In genomic region chr18:76953186-76953982, GRCh38 we compare ENCODE assay signal across 11 cellular contexts.
DNase-seq lines count a peak whose midpoint lies in the region; FAIRE-seq and TF ChIP-seq lines count a peak whose summit lies in the region.
"Had no signal": no experiment of that assay in that cellular context is flagged by ENCODE, and none has a peak within 500 bp of the region (broad histone marks: within the 10 kb centered on the region; RNA-seq: fewer than 3 reads in every experiment).

No MANE protein-coding gene starts in this region.

- H3K27me3 ChIP-seq in mesenchymal stem cell (ENCODE audit: control insufficient read depth in 1 of 2, insufficient read depth in 1 of 2, low read length in 2 of 2): no peaks in the 10 kb centered on the region
- H3K27me3 ChIP-seq in uterus: no peaks in the 10 kb centered on the region
- H3K27me3 ChIP-seq: hepatocyte, MG63 had no signal

- peaks cover 41 to 80% of the 10 kb centered on the region in 2 experiments for H3K36me3 ChIP-seq in mesenchymal stem cell (ENCODE audit: control insufficient read depth in 1 of 2, insufficient read depth in 2 of 2, low read depth in 1 of 2, low read length in 2 of 2)
- no peaks in the 10 kb centered on the region for H3K36me3 ChIP-seq in uterus

- H3K36me3 Mint-ChIP-seq in activated naive CD4-positive, alpha-beta T cell treated with anti-CD3 and anti-CD28 coated beads, Interleukin-2, amount 50 U/mL, for 24 hours: peaks cover 12% of the 10 kb centered on the region
- peaks cover 47% of the 10 kb centered on the region for H3K36me3 Mint-ChIP-seq in activated naive CD4-positive, alpha-beta T cell treated with anti-CD3 and anti-CD28 coated beads, Interleukin-2, amount 10 ng/mL, durations not matched to agents 7 days and 5 days

- no peaks in the 10 kb centered on the region for H3K27me3 Mint-ChIP-seq in activated naive CD4-positive, alpha-beta T cell treated with anti-CD3 and anti-CD28 coated beads, Interleukin-2, amount 50 U/mL, for 24 hours
- H3K27me3 Mint-ChIP-seq in activated naive CD4-positive, alpha-beta T cell treated with anti-CD3 and anti-CD28 coated beads, Interleukin-2, amount 10 ng/mL, durations not matched to agents 7 days and 5 days: no peaks in the 10 kb centered on the region
- H3K27me3 Mint-ChIP-seq: activated CD8-positive, alpha-beta memory T cell treated with anti-CD3 and anti-CD28 coated beads, Interleukin-2, amount 10 ng/mL, durations not matched to agents 7 days and 5 days had no signal

- H3K9me3 Mint-ChIP-seq in activated naive CD4-positive, alpha-beta T cell treated with anti-CD3 and anti-CD28 coated beads, Interleukin-2, amount 50 U/mL, for 24 hours: no peaks in the 10 kb centered on the region
- H3K9me3 Mint-ChIP-seq in activated naive CD4-positive, alpha-beta T cell treated with anti-CD3 and anti-CD28 coated beads, Interleukin-2, amount 10 ng/mL, durations not matched to agents 7 days and 5 days: no peaks in the 10 kb centered on the region

- TF ChIP-seq POLR2A in uterus (IDR thresholded peaks at IDR 0.05) (no peak), GM12891 (IDR thresholded peaks at IDR 0.05; ENCODE audit: low read depth, low read length) (no peak)

- H3K18ac ChIP-seq in mesenchymal stem cell (ENCODE audit: low read depth in 1 of 2, low read length in 2 of 2): no peak overlapping the region

- no peak overlapping the region for H4K8ac ChIP-seq in mesenchymal stem cell (ENCODE audit: low read length)

- 93% methylated on average over 15 of the region's 15 CpGs for whole genome bisulfite sequencing in mesenchymal stem cell

- TF ChIP-seq CTCF in choroid plexus epithelial cell (conservative IDR thresholded peaks at IDR 0.05; ENCODE audit: low read depth, low read length) (no peak), uterus (IDR thresholded peaks at IDR 0.05) (no peak)

- no peak overlapping the region for H2AFZ ChIP-seq in mesenchymal stem cell (ENCODE audit: low read depth, low read length)
- H2AFZ ChIP-seq: hepatocyte had no signal

- no peak for FAIRE-seq in GM12891 (lab: Jason Lieb, UNC)

- H4K91ac ChIP-seq in mesenchymal stem cell (ENCODE audit: low read length): no peak overlapping the region

- H2BK12ac ChIP-seq in mesenchymal stem cell (ENCODE audit: low read length in 2 of 2): no peak overlapping the region

- no peak overlapping the region for H3K23ac ChIP-seq in mesenchymal stem cell (ENCODE audit: low read length in 2 of 2)

- H3K9ac ChIP-seq in mesenchymal stem cell (ENCODE audit: low read length): peak overlapping the region; percentile 41

- DNase-seq in activated naive CD4-positive, alpha-beta T cell treated with anti-CD3 and anti-CD28 coated beads, Interleukin-2, amount 10 ng/mL, durations not matched to agents 7 days and 5 days: no peak
- peak; percentile 59 for DNase-seq in choroid plexus epithelial cell (ENCODE audit: low read depth)
- no peak for DNase-seq in mesenchymal stem cell
- peak; percentile 78 to 81 for DNase-seq in uterus
- no peak for DNase-seq in activated gamma-delta T cell (lab: John Stamatoyannopoulos, UW)
- no peak for DNase-seq in islet precursor cell
- no peak for DNase-seq in GM12891 (ENCODE audit: insufficient read length, low spot score)
- DNase-seq: activated CD8-positive, alpha-beta memory T cell treated with anti-CD3 and anti-CD28 coated beads, Interleukin-2, amount 10 ng/mL, durations not matched to agents 7 days and 5 days; MG63 had no signal

- intact Hi-C loops in uterus (cut with DNase I; ENCODE audit: low total_unique reads): no loop called here

- no peak overlapping the region for H2BK120ac ChIP-seq in mesenchymal stem cell (ENCODE audit: low read depth, low read length)

- no peak overlapping the region for H3K4ac ChIP-seq in mesenchymal stem cell (ENCODE audit: low read depth in 1 of 2, low read length in 2 of 2)

- H3K9me3 ChIP-seq in mesenchymal stem cell (ENCODE audit: control insufficient read depth, low read length) (no peaks in the 10 kb centered on the region), uterus (no peaks in the 10 kb centered on the region)
- H3K9me3 ChIP-seq: MG63 had no signal

- H2BK15ac ChIP-seq in mesenchymal stem cell (ENCODE audit: low read depth, poor library complexity, severe bottlenecking): no peak overlapping the region

- H3K4me3 ChIP-seq in choroid plexus epithelial cell (ENCODE audit: low read depth, low read length) (no peak overlapping the region), mesenchymal stem cell (ENCODE audit: insufficient read depth in 1 of 2, low read depth in 1 of 2, low read length in 2 of 2) (no peak overlapping the region), uterus (no peak overlapping the region)
- H3K4me3 ChIP-seq: hepatocyte, MG63 had no signal

- no peak overlapping the region for H3K4me2 ChIP-seq in mesenchymal stem cell (ENCODE audit: low read length, poor library complexity, severe bottlenecking)
- H3K4me2 ChIP-seq: hepatocyte had no signal

- H3K14ac ChIP-seq in mesenchymal stem cell (ENCODE audit: low read length in 2 of 2): no peak overlapping the region

- CTCF ChIA-PET in activated naive CD4-positive, alpha-beta T cell treated with anti-CD3 and anti-CD28 coated beads, Interleukin-2, amount 10 ng/mL, durations not matched to agents 7 days and 5 days (lab: Charles Lee): interaction anchor here (1.4 kb wide), 1 partner anchor 259 kb away, joined by 3 read pairs; no protein-coding TSS in a partner anchor

- H3K4me1 Mint-ChIP-seq in activated naive CD4-positive, alpha-beta T cell treated with anti-CD3 and anti-CD28 coated beads, Interleukin-2, amount 50 U/mL, for 24 hours: peaks cover 3% of the 10 kb centered on the region
- H3K4me1 Mint-ChIP-seq in activated naive CD4-positive, alpha-beta T cell treated with anti-CD3 and anti-CD28 coated beads, Interleukin-2, amount 10 ng/mL, durations not matched to agents 7 days and 5 days: peaks cover 28% of the 10 kb centered on the region

- H3K27ac ChIP-seq in mesenchymal stem cell (ENCODE audit: low read length, poor library complexity, severe bottlenecking) (no peak overlapping the region), uterus (peak overlapping the region; percentile 67)
- H3K27ac ChIP-seq: hepatocyte had no signal

- peaks cover 5% of the 10 kb centered on the region for H3K4me1 ChIP-seq in mesenchymal stem cell (ENCODE audit: control insufficient read depth, insufficient read depth, low read depth, low read length)
- peaks cover 0 to 3% of the 10 kb centered on the region in 2 donors for H3K4me1 ChIP-seq in uterus

- H3K27ac Mint-ChIP-seq in activated naive CD4-positive, alpha-beta T cell treated with anti-CD3 and anti-CD28 coated beads, Interleukin-2, amount 50 U/mL, for 24 hours: peak overlapping the region; percentile 41
- H3K27ac Mint-ChIP-seq in activated naive CD4-positive, alpha-beta T cell treated with anti-CD3 and anti-CD28 coated beads, Interleukin-2, amount 10 ng/mL, durations not matched to agents 7 days and 5 days: no peak overlapping the region
- H3K27ac Mint-ChIP-seq: activated CD8-positive, alpha-beta memory T cell treated with anti-CD3 and anti-CD28 coated beads, Interleukin-2, amount 10 ng/mL, durations not matched to agents 7 days and 5 days had no signal

- H2BK5ac ChIP-seq in mesenchymal stem cell (ENCODE audit: low read depth, low read length, poor library complexity, severe bottlenecking): no peak overlapping the region

- H3K79me1 ChIP-seq in mesenchymal stem cell (replicated peaks; ENCODE audit: low read length, poor library complexity, severe bottlenecking): peaks cover 16% of the 10 kb centered on the region

- H2AK5ac ChIP-seq in mesenchymal stem cell (ENCODE audit: low read length, severe bottlenecking): no peak overlapping the region

- H3K4me3 Mint-ChIP-seq in activated naive CD4-positive, alpha-beta T cell treated with anti-CD3 and anti-CD28 coated beads, Interleukin-2, amount 50 U/mL, for 24 hours: no peak overlapping the region
- no peak overlapping the region for H3K4me3 Mint-ChIP-seq in activated naive CD4-positive, alpha-beta T cell treated with anti-CD3 and anti-CD28 coated beads, Interleukin-2, amount 10 ng/mL, durations not matched to agents 7 days and 5 days
- H3K4me3 Mint-ChIP-seq: activated CD8-positive, alpha-beta memory T cell treated with anti-CD3 and anti-CD28 coated beads, Interleukin-2, amount 10 ng/mL, durations not matched to agents 7 days and 5 days had no signal

TF ChIP-seq in GM12891, 5 proteins besides CTCF, POLR2A, EP300 and RAD21:
- TF ChIP-seq PAX5 (IDR thresholded peaks at IDR 0.05; ENCODE audit: insufficient read depth, low read length, severe bottlenecking) (no peak), TAF1 (IDR thresholded peaks at IDR 0.05; ENCODE audit: low read depth, low read length) (no peak), POU2F2 (IDR thresholded peaks at IDR 0.05; ENCODE audit: low read depth, low read length) (no peak), POLR2AphosphoS5 (IDR thresholded peaks at IDR 0.05; ENCODE audit: low read depth, low read length) (no peak), SPI1 (IDR thresholded peaks at IDR 0.05; ENCODE audit: low read depth, low read length) (no peak)

Comparison
In these comparisons a context has a peak if more than half of its experiments do, and no peak if none do; other contexts are left out.
1. DNase-seq: peak in choroid plexus epithelial cell (single experiment) and uterus (2 of 2); none in activated naive CD4-positive, alpha-beta T cell treated with anti-CD3 and anti-CD28 coated beads, Interleukin-2, amount 10 ng/mL, durations not matched to agents 7 days and 5 days (single experiment), mesenchymal stem cell (single experiment), activated gamma-delta T cell (single experiment), islet precursor cell (single experiment) and GM12891 (single experiment).